In genomic region chr1:167454304-167454928, GRCh38 we compare ENCODE assay signal across 8 cellular contexts.
A peak's percentile ranks its signal among the peaks of the same experiment; 100 is the strongest.
DNase-seq lines count a peak whose midpoint lies in the region; ATAC-seq, FAIRE-seq and TF ChIP-seq lines count a peak whose summit lies in the region.

No MANE protein-coding gene starts in this region.

- H3K9ac ChIP-seq in colonic mucosa (ENCODE audit: low read depth in 2 of 2, low read length in 2 of 2) = peak overlapping the region; percentile 70 to 96

- H3K9me3 ChIP-seq in colonic mucosa = no peaks in the 10 kb centered on the region

- TF ChIP-seq CTCF in colonic mucosa (IDR thresholded peaks at IDR 0.05) (no peak), nephron (IDR thresholded peaks at IDR 0.05; ENCODE audit: unreplicated experiment in 3 of 3) (no peak)

- no peaks in the 10 kb centered on the region for H3K4me1 ChIP-seq in colonic mucosa

- DNase-seq in NCI-H2171 (lab: John Stamatoyannopoulos, UW) (peak; percentile 22), colonic mucosa (no peak), glomerular visceral epithelial cell (ENCODE audit: extremely low spot score) (no peak), RCC 7860 (ENCODE audit: low spot score) (no peak)

- intact Hi-C loops in colonic mucosa (cut with DNase I) = no loop called here

- no peaks in the 10 kb centered on the region for H3K27me3 ChIP-seq in colonic mucosa

- H3K36me3 Mint-ChIP-seq in nephron (ENCODE audit: low read depth) = no peaks in the 10 kb centered on the region

- peak; percentile 22 for ATAC-seq in GM19023 (IDR thresholded peaks at IDR 0.05; ENCODE audit: unreplicated experiment)
- no peak for ATAC-seq in activated CD4-positive, CD25-positive, alpha-beta regulatory T cell treated with anti-CD3 and anti-CD28 coated beads, Interleukin-2, amount 50 U/mL, for 24 hours
- no peak for ATAC-seq in HG02759 (IDR thresholded peaks at IDR 0.05; ENCODE audit: unreplicated experiment)

- peak overlapping the region; percentile 60 for H3K27ac ChIP-seq in colonic mucosa

- H3K4me3 ChIP-seq in colonic mucosa = peak overlapping the region; percentile 59

- H3K4me3 Mint-ChIP-seq in nephron = peak overlapping the region; percentile 77 to 89 (median 87)

- peak overlapping the region in 1 of 3 experiments; percentile 31 for H3K27ac Mint-ChIP-seq in nephron

- no peaks in the 10 kb centered on the region for H3K9me3 Mint-ChIP-seq in nephron

- H3K27me3 Mint-ChIP-seq in nephron (ENCODE audit: low read depth) = peaks cover 62% of the 10 kb centered on the region

- H3K36me3 ChIP-seq in colonic mucosa = no peaks in the 10 kb centered on the region

- H3K4me1 Mint-ChIP-seq in nephron = peaks cover 16% of the 10 kb centered on the region

- no peak for FAIRE-seq in RCC 7860 (lab: Jason Lieb, UNC)
